10 cellular contexts compared by ENCODE assay signal in genomic region chr1:93237021-93237420, GRCh38.
"Had no signal": no experiment of that assay in that cellular context is flagged by ENCODE, and none has a peak within 500 bp of the region (broad histone marks: within the 10 kb centered on the region; RNA-seq: fewer than 3 reads in every experiment).

No MANE protein-coding gene starts in this region.

- H2AFZ ChIP-seq: GM23248, GM23338 had no signal

- DNase-seq: GM23248, GOT3, H7, H9, HCEC 1CT, HFFc6 had no signal

- H3K9ac ChIP-seq: GM23248 had no signal

- H3K27ac ChIP-seq: GM23248 had no signal

- H3K4me3 Mint-ChIP-seq: GM23338, H9, HFFc6 had no signal

- ATAC-seq: GM23338, HCT116 had no signal

- H3K27ac Mint-ChIP-seq: GM23338, H9, HFFc6 had no signal

- FAIRE-seq: H54 had no signal

- H3K4me3 ChIP-seq: GM23248, GM23338, HAP-1 had no signal
